In genomic region chr12:122894173-122895121, GRCh38 we compare ENCODE assay signal across 1 cellular context.
TF ChIP-seq lines count a peak whose summit lies in the region.

No MANE protein-coding gene starts in this region.

TF ChIP-seq in K562, 482 proteins besides CTCF, POLR2A, EP300 and RAD21 (continued from another document and continues in another):
- TF ChIP-seq AFF4 (CRISPR knock-in tag; IDR thresholded peaks at IDR 0.05) (no peak), HBP1 (CRISPR knock-in tag; IDR thresholded peaks at IDR 0.05) (no peak), CEBPZ (IDR thresholded peaks at IDR 0.05; ENCODE audit: borderline replicate concordance, low read depth, low read length) (no peak), CBX3 (IDR thresholded peaks at IDR 0.05; ENCODE audit: borderline replicate concordance in 1 of 2, low read length in 2 of 2) (0 out of 3 replicates have a peak, but pooled peaks of 1 of the 2 experiments have one; percentile 36), ZNF592 (IDR thresholded peaks at IDR 0.05) (peak; percentile 82), ZBTB7A (IDR thresholded peaks at IDR 0.05; ENCODE audit: borderline replicate concordance, control insufficient read depth, low read depth, low read length) (peak; percentile 47; the same call in 1 of the 2 replicates), SMC3 (conservative IDR thresholded peaks at IDR 0.05; ENCODE audit: insufficient read depth, low read depth, low read length) (no peak), SIN3A (IDR thresholded peaks at IDR 0.05; ENCODE audit: borderline replicate concordance in 2 of 2, control insufficient read depth in 1 of 2, low read depth in 2 of 2, low read length in 2 of 2) (0 out of 4 replicates have a peak, but pooled peaks have one; percentile 13 to 15), ATF4 (CRISPR knock-in tag; IDR thresholded peaks at IDR 0.05) (no peak), MBD2 (IDR thresholded peaks at IDR 0.05; ENCODE audit: borderline replicate concordance, low read depth) (no peak; the same call in 1 of the 2 replicates), ZBTB9 (CRISPR knock-in tag; IDR thresholded peaks at IDR 0.05) (no peak), ZNF586 (CRISPR knock-in tag; conservative IDR thresholded peaks at IDR 0.05) (no peak), NR4A1 (CRISPR knock-in tag; IDR thresholded peaks at IDR 0.05) (no peak), NR4A1 (tag; IDR thresholded peaks at IDR 0.05) (no peak), ZBTB2 (IDR thresholded peaks at IDR 0.05) (0 out of 2 replicates have a peak, but pooled peaks have one; percentile 23), E2F4 (CRISPR knock-in tag; IDR thresholded peaks at IDR 0.05; ENCODE audit: low read depth) (no peak), RB1 (IDR thresholded peaks at IDR 0.05; ENCODE audit: low read depth) (no peak), ZNF668 (CRISPR knock-in tag; IDR thresholded peaks at IDR 0.05) (no peak), SNAPC5 (CRISPR knock-in tag; IDR thresholded peaks at IDR 0.05) (no peak), NUFIP1 (IDR thresholded peaks at IDR 0.05; ENCODE audit: partially characterized antibody) (no peak), HES1 (IDR thresholded peaks at IDR 0.05; ENCODE audit: low read depth) (no peak), PCBP2 (IDR thresholded peaks at IDR 0.05; ENCODE audit: low read depth, low read length, poor library complexity, severe bottlenecking) (no peak), U2AF1 (optimal IDR thresholded peaks at IDR 0.05; ENCODE audit: low read depth, low read length) (no peak), ZNF143 (CRISPR knock-in tag; IDR thresholded peaks at IDR 0.05) (no peak), MCM5 (IDR thresholded peaks at IDR 0.05; ENCODE audit: low read depth) (no peak), HDAC8 (tag; IDR thresholded peaks at IDR 0.05) (no peak), ELF1 (tag; IDR thresholded peaks at IDR 0.05) (no peak), TSC22D4 (tag; IDR thresholded peaks at IDR 0.05) (no peak), STAT5A (IDR thresholded peaks at IDR 0.05; ENCODE audit: borderline replicate concordance, low read length) (peak; percentile 55; the same call in 1 of the 2 replicates), EP400 (IDR thresholded peaks at IDR 0.05) (0 out of 2 replicates have a peak, but pooled peaks have one; percentile 21), ZBTB8A (IDR thresholded peaks at IDR 0.05; ENCODE audit: partially characterized antibody) (no peak), SNIP1 (IDR thresholded peaks at IDR 0.05; ENCODE audit: low read depth) (no peak), RBM15 (IDR thresholded peaks at IDR 0.05; ENCODE audit: insufficient read depth, low read length) (no peak), ZSCAN29 (IDR thresholded peaks at IDR 0.05) (no peak), ILK (tag; IDR thresholded peaks at IDR 0.05; ENCODE audit: borderline replicate concordance, low read depth) (no peak), HDAC3 (IDR thresholded peaks at IDR 0.05; ENCODE audit: borderline replicate concordance, partially characterized antibody) (no peak), MTA2 (IDR thresholded peaks at IDR 0.05; ENCODE audit: low read depth) (peak; percentile 30; the same call in 1 of the 2 replicates), RBFOX2 (IDR thresholded peaks at IDR 0.05; ENCODE audit: low read depth, low read length) (peak; percentile 47; the same call in 1 of the 2 replicates), NCOA1 (IDR thresholded peaks at IDR 0.05; ENCODE audit: low read depth) (no peak), MYNN (IDR thresholded peaks at IDR 0.05) (0 out of 2 replicates have a peak, but pooled peaks have one; percentile 42), MYNN (CRISPR knock-in tag; IDR thresholded peaks at IDR 0.05) (no peak), KLF13 (tag; IDR thresholded peaks at IDR 0.05; ENCODE audit: borderline replicate concordance, low read depth) (0 out of 2 replicates have a peak, but pooled peaks have one; percentile 38), E2F6 (IDR thresholded peaks at IDR 0.05; ENCODE audit: borderline replicate concordance in 1 of 2, extremely low read depth in 1 of 2, insufficient read depth in 1 of 2, insufficient read length in 1 of 2, low read depth in 1 of 2, low read length in 1 of 2, poor library complexity in 1 of 2, severe bottlenecking in 1 of 2) (peak; percentile 73 to 84)
